ENCODE assay signal across 21 cellular contexts in the genomic region with DNA sequence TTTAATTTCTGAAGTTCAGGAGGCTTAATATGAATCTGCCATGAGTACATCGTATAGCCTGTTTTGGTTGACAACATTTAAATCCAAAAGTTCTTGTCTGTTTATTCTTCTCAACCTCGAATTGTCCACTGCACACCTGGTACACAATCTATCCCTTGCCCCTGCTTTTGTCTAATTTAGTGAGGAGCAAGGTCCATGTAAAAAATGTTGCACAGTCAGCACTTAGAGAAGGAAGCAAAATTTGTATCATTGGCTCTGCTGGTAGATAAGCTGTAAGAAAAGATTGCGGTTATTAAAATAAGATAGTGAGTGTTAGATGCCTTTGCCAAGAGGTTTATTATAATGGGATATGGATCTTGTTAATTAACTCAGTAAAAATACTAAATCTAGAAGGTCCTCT.
DNase-seq lines count a peak whose midpoint lies in the region; ATAC-seq, FAIRE-seq and TF ChIP-seq lines count a peak whose summit lies in the region.
"Had no signal": no experiment of that assay in that cellular context is flagged by ENCODE, and none has a peak within 500 bp of the region (broad histone marks: within the 10 kb centered on the region; RNA-seq: fewer than 3 reads in every experiment).

No MANE protein-coding gene starts in this region.

- H3K27me3 ChIP-seq in H1 (replicated peaks in 1 of 4; ENCODE audit: control insufficient read depth in 3 of 4, extremely low read depth in 1 of 4, insufficient read depth in 3 of 4, low read length in 3 of 4): no peaks in the 10 kb centered on the region
- H3K27me3 ChIP-seq in HepG2 (ENCODE audit: control insufficient read depth in 1 of 2, insufficient read depth in 2 of 2, low read length in 2 of 2): no peaks in the 10 kb centered on the region
- H3K27me3 ChIP-seq in GM23338 (ENCODE audit: insufficient read depth): no peaks in the 10 kb centered on the region
- H3K27me3 ChIP-seq: BLaER1 treated with 17β-estradiol and CSF1 and Interleukin-3, amounts not matched to agents 10 nM and 100 nM had no signal

- H4K20me1 ChIP-seq in H1 (replicated peaks in 1 of 2; ENCODE audit: control insufficient read depth in 1 of 2, insufficient read depth in 2 of 2, low read length in 2 of 2) (no peaks in the 10 kb centered on the region), HepG2 (ENCODE audit: insufficient read depth, low read length) (no peaks in the 10 kb centered on the region), GM23338 (replicated peaks; ENCODE audit: insufficient read depth) (no peaks in the 10 kb centered on the region)
- H4K20me1 ChIP-seq: BLaER1 treated with 17β-estradiol and CSF1 and Interleukin-3, amounts not matched to agents 10 nM and 100 nM had no signal

- ATAC-seq in A549 (no peak), HepG2 (no peak), GM23338 (no peak)
- ATAC-seq: CD8-positive, alpha-beta T cell had no signal

- no peak overlapping the region for H3K4me3 Mint-ChIP-seq in GM23338
- H3K4me3 Mint-ChIP-seq: B cell; CD4-positive, alpha-beta T cell; CD8-positive, alpha-beta T cell had no signal

- intact Hi-C loops in HepG2 (cut with micrococcal nuclease; ENCODE audit: unreplicated experiment): no loop called here

- no peaks in the 10 kb centered on the region; the same call in 2 of the 3 replicates for H3K9me3 Mint-ChIP-seq in GM23338
- H3K9me3 Mint-ChIP-seq: CD4-positive, alpha-beta T cell; CD8-positive, alpha-beta T cell had no signal

- H2BK5ac ChIP-seq in H1 (ENCODE audit: low read depth, low read length): no peak overlapping the region

- CTCF ChIA-PET in A549 (lab: Yijun Ruan, JAX) (no interaction called here), H1 (lab: Charles Lee; ENCODE audit: partially characterized antibody) (interaction anchor here (1.5 kb wide), 1 partner anchor 10 kb away, joined by 3 read pairs; no protein-coding TSS in a partner anchor), HepG2 (lab: Yijun Ruan, JAX; ENCODE audit: low intra/inter-chr PET ratio, low total read pairs) (no interaction called here)

- H3K4me1 ChIP-seq in A549 (no peaks in the 10 kb centered on the region), H1 (replicated peaks in 1 of 4; ENCODE audit: control insufficient read depth in 3 of 4, insufficient read depth in 4 of 4, low read length in 3 of 4) (no peaks in the 10 kb centered on the region), HepG2 (ENCODE audit: insufficient read depth, low read length) (no peaks in the 10 kb centered on the region), GM23338 (ENCODE audit: insufficient read depth) (no peaks in the 10 kb centered on the region)
- H3K4me1 ChIP-seq: BLaER1 treated with 17β-estradiol and CSF1 and Interleukin-3, amounts not matched to agents 10 nM and 100 nM; Caco-2 had no signal

- no peaks in the 10 kb centered on the region for H3K36me3 Mint-ChIP-seq in GM23338 (ENCODE audit: low read depth)
- H3K36me3 Mint-ChIP-seq: CD8-positive, alpha-beta T cell had no signal

- TF ChIP-seq POLR2A in A549 (IDR thresholded peaks at IDR 0.05; ENCODE audit: low read length): no peak
- no peak for TF ChIP-seq POLR2A in H1 (IDR thresholded peaks at IDR 0.05; ENCODE audit: control extremely low read depth in 1 of 2, low read depth in 2 of 2, low read length in 2 of 2)
- TF ChIP-seq POLR2A in HepG2 (IDR thresholded peaks at IDR 0.05; ENCODE audit: insufficient read depth in 1 of 2, low read depth in 2 of 2, low read length in 2 of 2): no peak

- H3K4me1 Mint-ChIP-seq in GM23338: no peaks in the 10 kb centered on the region
- H3K4me1 Mint-ChIP-seq: B cell had no signal

- no peak overlapping the region for H2BK120ac ChIP-seq in H1 (replicated peaks; ENCODE audit: low read depth, low read length)

- H3K18ac ChIP-seq in H1 (ENCODE audit: extremely low read depth, low read length): no peak overlapping the region

- TF ChIP-seq CTCF in A549 (IDR thresholded peaks at IDR 0.05) (no peak), H1 (IDR thresholded peaks at IDR 0.05; ENCODE audit: control extremely low read depth in 1 of 3, insufficient read depth in 1 of 3, low read depth in 1 of 3, low read length in 3 of 3) (no peak), HepG2 (CRISPR knock-in tag; IDR thresholded peaks at IDR 0.05) (no peak), GM23338 (conservative IDR thresholded peaks at IDR 0.05; ENCODE audit: low read depth in 2 of 2) (no peak)

- no peaks in the 10 kb centered on the region for H3K23me2 ChIP-seq in H1 (ENCODE audit: low read depth, low read length)

- no peak overlapping the region for H3K23ac ChIP-seq in H1 (ENCODE audit: insufficient read length)

- H2BK15ac ChIP-seq in H1 (ENCODE audit: low read length): no peak overlapping the region

- no TSS peak for BruUV-seq in HepG2 (replicated peaks; lab: Mats Ljungman, UMichigan)

- FAIRE-seq in A549 (lab: Jason Lieb, UNC): no peak
- no peak for FAIRE-seq in H1 (lab: Jason Lieb, UNC)
- no peak for FAIRE-seq in HepG2 (lab: Jason Lieb, UNC)
- FAIRE-seq: A204.1, D721Med, G401.6, GM12891, GM19239 had no signal

- H3K27me3 Mint-ChIP-seq in GM23338 (ENCODE audit: insufficient read depth, low read depth, poor library complexity): no peaks in the 10 kb centered on the region
- H3K27me3 Mint-ChIP-seq: B cell; CD4-positive, alpha-beta T cell had no signal

- no peak overlapping the region for H4K91ac ChIP-seq in H1 (replicated peaks; ENCODE audit: insufficient read length, low read length)

- H2AFZ ChIP-seq in H1 (ENCODE audit: low read length) (no peak overlapping the region), HepG2 (ENCODE audit: low read length) (no peak overlapping the region), GM23338 (no peak overlapping the region)

- TF ChIP-seq RAD21 in A549 (conservative IDR thresholded peaks at IDR 0.05 in 1 of 2, IDR thresholded peaks at IDR 0.05 in 1 of 2) (no peak), H1 (IDR thresholded peaks at IDR 0.05 in 1 of 2, conservative IDR thresholded peaks at IDR 0.05 in 1 of 2; ENCODE audit: low read depth in 2 of 2, low read length in 2 of 2) (no peak), HepG2 (CRISPR knock-in tag; IDR thresholded peaks at IDR 0.05) (no peak)

- H3K9me3 ChIP-seq in A549: no peaks in the 10 kb centered on the region
- H3K9me3 ChIP-seq in H1 (ENCODE audit: insufficient read depth in 2 of 2, low read depth in 1 of 2, low read length in 1 of 2): no peaks in the 10 kb centered on the region; a peak in 1 of 4 replicates
- no peaks in the 10 kb centered on the region for H3K9me3 ChIP-seq in HepG2 (ENCODE audit: low read length)
- H3K9me3 ChIP-seq: BLaER1 treated with 17β-estradiol and CSF1 and Interleukin-3, amounts not matched to agents 10 nM and 100 nM; Caco-2 had no signal

- H3K9ac ChIP-seq in H1 (replicated peaks in 1 of 4; ENCODE audit: extremely low read depth in 1 of 4, low read depth in 3 of 4, low read length in 3 of 4): no peak overlapping the region
- no peak overlapping the region for H3K9ac ChIP-seq in HepG2 (ENCODE audit: insufficient read depth, low read depth, low read length)
- H3K9ac ChIP-seq: BLaER1 treated with 17β-estradiol and CSF1 and Interleukin-3, amounts not matched to agents 10 nM and 100 nM had no signal

- H3K36me3 ChIP-seq in H1 (ENCODE audit: control insufficient read depth in 2 of 4, insufficient read depth in 4 of 4, low read length in 3 of 4): no peaks in the 10 kb centered on the region
- H3K36me3 ChIP-seq in HepG2 (replicated peaks in 1 of 2; ENCODE audit: control insufficient read depth in 1 of 2, insufficient read depth in 2 of 2, low read length in 2 of 2): no peaks in the 10 kb centered on the region
- no peaks in the 10 kb centered on the region for H3K36me3 ChIP-seq in GM23338 (ENCODE audit: insufficient read depth)
- H3K36me3 ChIP-seq: BLaER1 treated with 17β-estradiol and CSF1 and Interleukin-3, amounts not matched to agents 10 nM and 100 nM had no signal

- no peak for TF ChIP-seq EP300 in A549 (IDR thresholded peaks at IDR 0.05)
- no peak for TF ChIP-seq EP300 in H1 (IDR thresholded peaks at IDR 0.05; ENCODE audit: borderline replicate concordance in 1 of 2, low read depth in 2 of 2, low read length in 2 of 2)
- no peak for TF ChIP-seq EP300 in HepG2 (IDR thresholded peaks at IDR 0.05; ENCODE audit: low read depth in 2 of 2, low read length in 2 of 2)
- TF ChIP-seq EP300 in HepG2 (CRISPR knock-in tag; IDR thresholded peaks at IDR 0.05; ENCODE audit: borderline replicate concordance): no peak

- no peak overlapping the region for H4K5ac ChIP-seq in H1 (ENCODE audit: insufficient read length, low read depth, low read length)

- H3F3A ChIP-seq in GM23338 (replicated peaks; ENCODE audit: low read depth): no peaks in the 10 kb centered on the region

- no peak overlapping the region for H3K56ac ChIP-seq in H1 (replicated peaks; ENCODE audit: insufficient read length, low read depth, low read length)

- H3K14ac ChIP-seq in H1 (ENCODE audit: insufficient read length): no peak overlapping the region

- H3K27ac ChIP-seq in A549 (no peak overlapping the region), H1 (ENCODE audit: low read depth, low read length) (no peak overlapping the region), HepG2 (ENCODE audit: extremely low read length, insufficient read depth, low read length) (no peak overlapping the region), GM23338 (ENCODE audit: low read depth) (no peak overlapping the region)
- H3K27ac ChIP-seq: 22Rv1; BLaER1 treated with 17β-estradiol and CSF1 and Interleukin-3, amounts not matched to agents 10 nM and 100 nM; C4-2B had no signal

- no peak overlapping the region for H4K8ac ChIP-seq in H1 (ENCODE audit: extremely low read depth, insufficient read depth, low read length)

- no peaks in the 10 kb centered on the region for H3K9me2 ChIP-seq in GM23338 (ENCODE audit: insufficient read depth)

- DNase-seq in A549 (ENCODE audit: low read depth in 1 of 2, low spot score in 1 of 2) (no peak), H1 (ENCODE audit: low read depth in 1 of 2, low spot score in 2 of 2) (no peak), HepG2 (ENCODE audit: low spot score) (no peak), 8988T (no peak), GM23338 (ENCODE audit: low spot score) (no peak)
- DNase-seq: AML-193; Caco-2; Calu3; CD4-positive, alpha-beta T cell; CD8-positive, alpha-beta T cell; DMS79 treated with DMSO at 0.1 percent for 48 hours; GF-D8 had no signal

- H3K27ac Mint-ChIP-seq in GM23338: no peak overlapping the region
- H3K27ac Mint-ChIP-seq: B cell; CD4-positive, alpha-beta T cell; CD8-positive, alpha-beta T cell had no signal

- no peak overlapping the region for H2AK5ac ChIP-seq in H1 (ENCODE audit: low read depth, low read length)

- no peaks in the 10 kb centered on the region for H3K79me1 ChIP-seq in H1 (ENCODE audit: low read depth, low read length)

- H3K4ac ChIP-seq in H1 (replicated peaks; ENCODE audit: insufficient read length, low read depth, low read length): no peak overlapping the region

- POLR2A ChIA-PET in A549 (lab: Yijun Ruan, JAX): no interaction called here
- POLR2A ChIA-PET in H1 (lab: Charles Lee; ENCODE audit: partially characterized antibody): no interaction called here
- POLR2A ChIA-PET in HepG2 (lab: Yijun Ruan, JAX): no interaction called here

- H3K79me2 ChIP-seq in H1 (ENCODE audit: control insufficient read depth in 1 of 2, insufficient read depth in 2 of 2, low read length in 2 of 2) (no peaks in the 10 kb centered on the region), HepG2 (ENCODE audit: insufficient read depth, low read length) (no peaks in the 10 kb centered on the region), GM23338 (replicated peaks; ENCODE audit: insufficient read depth) (no peaks in the 10 kb centered on the region)

- H2BK12ac ChIP-seq in H1 (ENCODE audit: low read depth, low read length): no peak overlapping the region

- H2BK20ac ChIP-seq in H1 (ENCODE audit: low read length): no peak overlapping the region

- 41% methylated on average over 3 of the region's 3 CpGs for whole genome bisulfite sequencing in A549 (ENCODE audit: missing lambda C conversion rate)
- WGBS in H1 (ENCODE audit: extremely low coverage in 1 of 2, insufficient coverage in 1 of 2, insufficient read length in 1 of 2, insufficient replicate concordance in 2 of 2, low coverage in 1 of 2, low lambda C conversion rate in 2 of 2, missing lambda C conversion rate in 1 of 2), 2 experiments: 97% methylated on average over 3 of the region's 3 CpGs; no CpG with 5 or more reads in 1 of the 2 experiments
- WGBS in HepG2 (ENCODE audit: low lambda C conversion rate): 3% methylated on average over 3 of the region's 3 CpGs

- H3K4me2 ChIP-seq in A549 (no peak overlapping the region), H1 (ENCODE audit: insufficient read depth in 1 of 2, low read depth in 2 of 2, low read length in 2 of 2) (no peak overlapping the region), HepG2 (ENCODE audit: low read depth, low read length) (no peak overlapping the region), GM23338 (no peak overlapping the region)
- H3K4me2 ChIP-seq: BLaER1 treated with 17β-estradiol and CSF1 and Interleukin-3, amounts not matched to agents 10 nM and 100 nM had no signal

- no peak overlapping the region for H3K4me3 ChIP-seq in A549
- no peak overlapping the region for H3K4me3 ChIP-seq in H1 (ENCODE audit: extremely low read depth in 1 of 4, insufficient read depth in 2 of 4, low read depth in 3 of 4, low read length in 4 of 4)
- H3K4me3 ChIP-seq in HepG2 (replicated peaks in 1 of 3; ENCODE audit: insufficient read depth in 1 of 3, low read depth in 2 of 3, low read length in 3 of 3): no peak overlapping the region
- no peak overlapping the region for H3K4me3 ChIP-seq in GM23338
- H3K4me3 ChIP-seq: BLaER1 treated with 17β-estradiol and CSF1 and Interleukin-3, amounts not matched to agents 10 nM and 100 nM had no signal

- in situ Hi-C loops in HepG2 (cut with HindIII; ENCODE audit: extremely low pct_ligation_motif_present, low pct_unique_long_range_greater_than_20kb): no loop called here
